ENCODE assay signal across 8 cellular contexts in the genomic region with DNA sequence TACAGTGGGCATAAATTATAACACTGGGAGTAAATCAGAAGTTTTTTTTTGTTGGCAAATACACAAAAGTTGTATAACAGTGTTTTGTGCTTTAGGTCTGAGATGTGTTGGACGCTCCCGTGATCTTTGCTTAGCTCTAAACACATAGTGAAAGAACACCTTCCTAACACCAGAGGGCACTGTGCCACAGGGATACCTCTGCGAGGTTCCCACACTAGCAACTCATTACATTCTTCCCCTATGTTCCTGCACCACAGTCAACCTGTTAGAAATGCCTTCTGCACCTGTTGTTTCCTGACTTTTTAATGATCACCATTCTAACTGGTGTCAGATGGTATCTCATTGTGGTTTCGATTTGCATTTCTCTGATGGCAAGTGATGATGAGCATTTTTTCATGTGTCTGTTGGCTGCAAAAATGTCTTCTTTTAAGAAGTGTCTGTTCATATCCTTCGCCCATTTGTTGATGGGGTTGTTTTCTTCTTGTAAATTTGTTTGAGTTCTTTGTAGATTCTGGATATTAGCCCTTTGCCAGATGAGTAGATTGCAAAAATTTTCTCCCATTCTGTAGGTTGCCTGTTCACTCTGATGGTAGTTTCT. TPM values are rescaled to one million over a fixed set of nuclear protein-coding genes. Genes with fewer than 3 reads are reported as not detected.
A peak's percentile ranks its signal among the peaks of the same experiment; 100 is the strongest.
DNase-seq lines count a peak whose midpoint lies in the region; ATAC-seq, FAIRE-seq and TF ChIP-seq lines count a peak whose summit lies in the region.
"Not testable (repeated sequence)": the region's sequence is repeated elsewhere in the genome, so short reads cannot be mapped to it uniquely, and the experiment has no call there.

No MANE protein-coding gene starts in this region.

- H4K20me1 ChIP-seq in Karpas-422 (ENCODE audit: insufficient read depth, low read depth, low read length) = not testable (repeated sequence)

- peak overlapping the region in 1 of 10 donors; percentile 12 for H3K4me3 Mint-ChIP-seq in naive thymus-derived CD4-positive, alpha-beta T cell

- not testable (repeated sequence) for H3K9me2 ChIP-seq in Karpas-422 (replicated peaks; ENCODE audit: insufficient read depth, low read length)

- H3K36me3 ChIP-seq in Karpas-422 (ENCODE audit: insufficient read depth, low read length); naive thymus-derived CD4-positive, alpha-beta T cell (ENCODE audit: control insufficient read depth in 2 of 3, insufficient read depth in 3 of 3, low read length in 3 of 3): not testable (repeated sequence)

- H3K27ac Mint-ChIP-seq in naive thymus-derived CD4-positive, alpha-beta T cell = peak overlapping the region in 2 of 9 donors; percentile 1 to 56

- H3K9ac ChIP-seq in Karpas-422 (ENCODE audit: low read length) = not testable (repeated sequence)

- CTCF ChIA-PET in naive thymus-derived CD4-positive, alpha-beta T cell (lab: Charles Lee) = interaction anchor here (1.1 to 2.4 kb wide), 6 partner anchors 10 to 534 kb away, joined by 3 to 14 read pairs (median 5); a partner anchor contains a TSS

- not testable (repeated sequence) for H3K9me3 Mint-ChIP-seq in naive thymus-derived CD4-positive, alpha-beta T cell

- FAIRE-seq in G401.6 (lab: Jason Lieb, UNC) (peak; percentile 15), H54 (lab: Jason Lieb, UNC) (peak; percentile 73)

- H2AFZ ChIP-seq in Karpas-422 (ENCODE audit: low read length) = not testable (repeated sequence)

- POLR2A ChIA-PET in naive thymus-derived CD4-positive, alpha-beta T cell (lab: Charles Lee) = not testable (repeated sequence)

- intact Hi-C loops in naive thymus-derived CD4-positive, alpha-beta T cell (cut with micrococcal nuclease) = loop anchor here (1.0 to 5.0 kb wide), 6 partner anchors 152 to 1036 kb away; no protein-coding TSS in a partner anchor

- H3K4me1 ChIP-seq in Karpas-422 (ENCODE audit: low read length); naive thymus-derived CD4-positive, alpha-beta T cell (ENCODE audit: control insufficient read depth in 2 of 2, insufficient read depth in 2 of 2, low read length in 2 of 2): not testable (repeated sequence)

- H3K79me2 ChIP-seq in Karpas-422 (ENCODE audit: low read length) = not testable (repeated sequence)

- not testable (repeated sequence) for H3K27ac ChIP-seq in Karpas-422 (ENCODE audit: low read length); naive thymus-derived CD4-positive, alpha-beta T cell (ENCODE audit: low read depth, low read length)

- H3K27me3 Mint-ChIP-seq in naive thymus-derived CD4-positive, alpha-beta T cell = not testable (repeated sequence)

- not testable (repeated sequence) for H3K4me2 ChIP-seq in Karpas-422 (ENCODE audit: low read depth, low read length, poor library complexity, severe bottlenecking)

- H3K36me3 Mint-ChIP-seq in naive thymus-derived CD4-positive, alpha-beta T cell = not testable (repeated sequence)

- not testable (repeated sequence) for TF ChIP-seq POLR2A in H54 (IDR thresholded peaks at IDR 0.05; ENCODE audit: low read depth, low read length); erythroblast (IDR thresholded peaks at IDR 0.05; ENCODE audit: low read length)

- H3K9me3 ChIP-seq in Karpas-422 (ENCODE audit: low read length); naive thymus-derived CD4-positive, alpha-beta T cell (ENCODE audit: control insufficient read depth in 2 of 3, low read length in 3 of 3): not testable (repeated sequence)

- not testable (repeated sequence) for H3K27me3 ChIP-seq in Karpas-422 (ENCODE audit: low read length); naive thymus-derived CD4-positive, alpha-beta T cell (ENCODE audit: control insufficient read depth in 2 of 2, insufficient read depth in 2 of 2, low read length in 2 of 2)

- ATAC-seq in naive thymus-derived CD4-positive, alpha-beta T cell = peak; percentile 69
- peak; percentile 41 for ATAC-seq in stimulated activated naive CD8-positive, alpha-beta T cell treated with anti-CD3 and anti-CD28 coated beads, Interleukin-15, Interleukin-2, amounts not matched to agents 100 U/mL and 50 U/mL, for 24 hours

- H3K4me1 Mint-ChIP-seq in naive thymus-derived CD4-positive, alpha-beta T cell = peaks cover 5 to 16% (median 8%) of the 10 kb centered on the region in 7 donors

- not testable (repeated sequence) for H3K4me3 ChIP-seq in Karpas-422 (ENCODE audit: low read length); naive thymus-derived CD4-positive, alpha-beta T cell (ENCODE audit: low read length)

- DNase-seq in H54 (ENCODE audit: insufficient read length, low spot score) (peak; percentile 41), Karpas-422 (peak; percentile 90), OCI-M1 (lab: John Stamatoyannopoulos, UW) (peak; percentile 85), activated T-cell treated with anti-CD3 and anti-CD28 coated beads for 24 hours (ENCODE audit: low read depth) (peak; percentile 55), erythroblast (lab: John Stamatoyannopoulos, UW) (peak; percentile 73 to 81)
- peak; percentile 13 to 71 (median 64) for DNase-seq in naive thymus-derived CD4-positive, alpha-beta T cell
- DNase-seq in stimulated activated naive CD8-positive, alpha-beta T cell treated with anti-CD3 and anti-CD28 coated beads, Interleukin-15, Interleukin-2, amounts not matched to agents 100 U/mL and 50 U/mL, for 24 hours = peak; percentile 64

RNA-seq across cellular contexts. Expression of a gene that starts 4.8 kb away (rescaled TPM):
- 107 and 132 TPM in 2 replicates for total RNA-seq in Karpas-422 (2014; rRNA removed; shearing (Covaris generic); ENCODE audit: low replicate concordance)
- 100 to 1,000 TPM in 1 of 5 experiments, 10 to 100 TPM in 4; 29.7 to 153 (median 87.0) TPM for total RNA-seq in naive thymus-derived CD4-positive, alpha-beta T cell
- 10 to 100 TPM; 58.5 to 60.0 TPM for polyA plus RNA-seq in naive thymus-derived CD4-positive, alpha-beta T cell
